17 cellular contexts compared by ENCODE assay signal in genomic region chr1:114986286-114986685, GRCh38. TPM values are rescaled to one million over a fixed set of nuclear protein-coding genes. Genes with fewer than 3 reads are reported as not detected.
"Had no signal": no experiment of that assay in that cellular context is flagged by ENCODE, and none has a peak within 500 bp of the region (broad histone marks: within the 10 kb centered on the region; RNA-seq: fewer than 3 reads in every experiment).

No MANE protein-coding gene starts in this region.

- H3K27ac ChIP-seq: brain microvascular endothelial cell, psoas muscle, uterus had no signal

- H3K27me3 ChIP-seq: brain microvascular endothelial cell, uterus had no signal

- ATAC-seq: activated naive CD4-positive, alpha-beta T cell treated with anti-CD3 and anti-CD28 coated beads, Interleukin-2, amount 50 U/mL, for 72 hours; left cardiac atrium; mucosa of descending colon; natural killer cell treated with Interleukin-12 subunit alpha and Interleukin-12 subunit beta and Interleukin-15 and Interleukin-18, amount 100 ng/mL, for 72 hours; psoas muscle; sciatic nerve had no signal

- H3K36me3 ChIP-seq: brain microvascular endothelial cell, uterus had no signal

- DNase-seq: activated CD4-positive, alpha-beta T cell treated with anti-CD3 and anti-CD28 coated beads, Interleukin-2, amount 10 ng/mL, durations not matched to agents 7 days and 5 days; activated CD4-positive, CD25-positive, alpha-beta regulatory T cell; brain microvascular endothelial cell; hypothalamus; left cardiac atrium; mucosa of descending colon; occipital lobe; psoas muscle; stimulated activated CD4-positive, alpha-beta T cell treated with anti-CD3 and anti-CD28 coated beads, Interleukin-12 subunit alpha, Interleukin-12 subunit beta, amount 100 ng/mL, for 4 hours; uterus had no signal

- H3K4me3 ChIP-seq: mucosa of descending colon, psoas muscle, uterus had no signal

- H3K4me1 ChIP-seq: psoas muscle, uterus had no signal

RNA-seq across cellular contexts. Expression of gene TSHB, which starts 43.3 kb away (rescaled TPM):
- total RNA-seq: activated CD4-positive, alpha-beta T cell treated with anti-CD3 and anti-CD28 coated beads, Interleukin-2, amount 10 ng/mL, durations not matched to agents 7 days and 5 days; activated naive CD4-positive, alpha-beta T cell treated with anti-CD3 and anti-CD28 coated beads, Interleukin-2, amount 50 U/mL, for 72 hours; chondrocyte; fibroblast of lung; left cardiac atrium; lung microvascular endothelial cell; mucosa of descending colon; natural killer cell treated with Interleukin-12 subunit alpha and Interleukin-12 subunit beta and Interleukin-15 and Interleukin-18, amount 100 ng/mL, for 72 hours; occipital lobe; psoas muscle; sciatic nerve; T-helper 2 cell treated with Interferon-gamma antibody and Interleukin-4, amounts not matched to agents 100 ng/mL and 5 ng/mL, for 36 hours; uterus had no signal
- polyA plus RNA-seq: fibroblast of lung, psoas muscle had no signal
